ENCODE assay signal across 10 cellular contexts in the genomic region with DNA sequence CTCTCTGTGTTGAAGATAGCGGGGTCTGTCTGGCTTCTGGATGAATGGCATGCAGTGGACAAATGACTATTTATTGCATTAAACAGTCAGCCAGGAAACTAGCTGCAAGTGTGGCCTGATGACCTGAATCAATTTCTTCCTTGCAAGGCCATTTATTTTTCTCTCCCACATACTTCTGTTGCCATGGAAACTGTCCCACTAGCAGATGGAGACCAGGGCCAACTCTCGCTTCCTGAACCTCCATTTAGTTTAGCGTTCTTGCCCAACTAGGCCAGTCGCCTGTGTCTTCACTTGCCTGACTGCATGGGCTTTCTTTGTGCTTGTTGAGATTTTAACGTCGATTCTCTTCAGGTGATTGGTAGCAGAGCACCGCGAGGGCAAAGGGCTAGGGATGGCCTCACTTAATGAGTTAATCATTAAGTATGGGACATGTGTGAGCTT. TPM values are rescaled to one million over a fixed set of nuclear protein-coding genes. Genes with fewer than 3 reads are reported as not detected.
DNase-seq lines count a peak whose midpoint lies in the region; ATAC-seq and TF ChIP-seq lines count a peak whose summit lies in the region.
"Had no signal": no experiment of that assay in that cellular context is flagged by ENCODE, and none has a peak within 500 bp of the region (broad histone marks: within the 10 kb centered on the region; RNA-seq: fewer than 3 reads in every experiment).

No MANE protein-coding gene starts in this region.

- peak overlapping the region; percentile 31 for H3K4me3 ChIP-seq in BE2C (ENCODE audit: low read depth, low read length)
- H3K4me3 ChIP-seq in adipocyte (ENCODE audit: low read length), result peak overlapping the region; percentile 4
- no peak overlapping the region for H3K4me3 ChIP-seq in heart right ventricle
- no peak overlapping the region for H3K4me3 ChIP-seq in ovary
- H3K4me3 ChIP-seq: colonic mucosa had no signal

- DNase-seq in BE2C (peak; percentile 45), adipocyte (ENCODE audit: low read depth) (no peak), heart right ventricle (peak in 1 of 2 donors; percentile 62), ovary (peak in 3 of 5 donors; percentile 51 to 70 (median 51)), DMS79 treated with DMSO at 0.1 percent for 48 hours (lab: John Stamatoyannopoulos, UW) (no peak)
- DNase-seq: activated CD8-positive, alpha-beta memory T cell treated with anti-CD3 and anti-CD28 coated beads, Interleukin-2, amount 10 ng/mL, durations not matched to agents 7 days and 5 days; colonic mucosa had no signal

- H3K27ac ChIP-seq in heart right ventricle (peak overlapping the region; percentile 16 to 71 (median 49)), ovary (peak overlapping the region in 1 of 2 donors; percentile 52)
- H3K27ac ChIP-seq: colonic mucosa had no signal

- intact Hi-C loops in heart right ventricle (cut with DNase I), result no loop called here
- intact Hi-C loops in ovary (cut with DNase I), result loop anchor here in 1 of 4 donors (2.0 kb wide), 1 partner anchor 20 kb away; no protein-coding TSS in a partner anchor

- peak in 7 of 8 donors; percentile 49 to 70 (median 63) for ATAC-seq in heart right ventricle
- ATAC-seq in GM18517 (IDR thresholded peaks at IDR 0.05; ENCODE audit: unreplicated experiment), result no peak
- ATAC-seq in HG02840 (IDR thresholded peaks at IDR 0.05; ENCODE audit: low FRiP score, unreplicated experiment), result no peak
- no peak for ATAC-seq in GM21526 (IDR thresholded peaks at IDR 0.05; ENCODE audit: low FRiP score, unreplicated experiment)
- ATAC-seq: activated CD8-positive, alpha-beta memory T cell treated with anti-CD3 and anti-CD28 coated beads, Interleukin-2, amount 10 ng/mL, durations not matched to agents 7 days and 5 days had no signal

- TF ChIP-seq EP300 in ovary (IDR thresholded peaks at IDR 0.05), result no peak

- 48 to 63% methylated on average over 8 of the region's 8 CpGs for WGBS in heart right ventricle, 2 donors
- 32 to 42% (median 34%) methylated on average over 8 of the region's 8 CpGs for WGBS in ovary, 3 donors

- no peak for TF ChIP-seq POLR2A in ovary (IDR thresholded peaks at IDR 0.05)

- peaks cover 11% of the 10 kb centered on the region; the same call in 1 of the 2 replicates for H3K4me1 ChIP-seq in BE2C
- H3K4me1 ChIP-seq in adipocyte (ENCODE audit: control insufficient read depth, insufficient read depth, low read length), result peaks cover 74% of the 10 kb centered on the region
- peaks cover 11 to 97% (median 66%) of the 10 kb centered on the region in 9 donors for H3K4me1 ChIP-seq in heart right ventricle
- H3K4me1 ChIP-seq in ovary (ENCODE audit: insufficient read depth), result peaks cover 18% of the 10 kb centered on the region
- H3K4me1 ChIP-seq: colonic mucosa had no signal

- no peaks in the 10 kb centered on the region for H3K9me3 ChIP-seq in BE2C
- no peaks in the 10 kb centered on the region for H3K9me3 ChIP-seq in adipocyte (ENCODE audit: control insufficient read depth, low read length)
- no peaks in the 10 kb centered on the region for H3K9me3 ChIP-seq in heart right ventricle
- no peaks in the 10 kb centered on the region for H3K9me3 ChIP-seq in ovary
- H3K9me3 ChIP-seq: colonic mucosa had no signal

- peak overlapping the region; percentile 57 for H3K9ac ChIP-seq in adipocyte (ENCODE audit: low read length)

- TF ChIP-seq CTCF in BE2C (IDR thresholded peaks at IDR 0.05; ENCODE audit: low read depth, low read length) (no peak), heart right ventricle (IDR thresholded peaks at IDR 0.05) (no peak), ovary (IDR thresholded peaks at IDR 0.05) (no peak)

- no peaks in the 10 kb centered on the region for H3K27me3 ChIP-seq in BE2C
- no peaks in the 10 kb centered on the region for H3K27me3 ChIP-seq in adipocyte (replicated peaks; ENCODE audit: control insufficient read depth, insufficient read depth, low read length)
- no peaks in the 10 kb centered on the region for H3K27me3 ChIP-seq in heart right ventricle
- no peaks in the 10 kb centered on the region for H3K27me3 ChIP-seq in ovary
- H3K27me3 ChIP-seq: colonic mucosa had no signal

- no peaks in the 10 kb centered on the region for H3K36me3 ChIP-seq in BE2C
- H3K36me3 ChIP-seq in adipocyte (ENCODE audit: control insufficient read depth, insufficient read depth, low read length, severe bottlenecking), result peaks cover 69% of the 10 kb centered on the region
- peaks cover 0 to 39% (median 0%) of the 10 kb centered on the region in 9 donors for H3K36me3 ChIP-seq in heart right ventricle
- no peaks in the 10 kb centered on the region for H3K36me3 ChIP-seq in ovary
- H3K36me3 ChIP-seq: colonic mucosa had no signal

RNA-seq across cellular contexts. Expression of gene LMCD1, which starts 27.6 kb away (rescaled TPM):
- polyA plus RNA-seq in BE2C (2012; ENCODE audit: insufficient read depth, insufficient read length, low read depth), result 8.1 TPM
- 10 to 100 TPM; 28.2 to 75.7 (median 45.7) TPM for total RNA-seq in heart right ventricle
- 100 to 1,000 TPM in 1 of 2 donors, 10 to 100 TPM in 1; 18.6 to 459 TPM for polyA plus RNA-seq in heart right ventricle
- 100 to 1,000 TPM in 5 of 7 donors, 10 to 100 TPM in 2; 42.1 to 146 (median 124) TPM for total RNA-seq in ovary
- polyA plus RNA-seq in ovary, result 100 to 1,000 TPM; 127 to 133 TPM

Comparison
In these comparisons a context has a peak if more than half of its experiments do, and no peak if none do; other contexts are left out.
1. DNase-seq: peak in BE2C (single experiment) and ovary (3 of 5); none in adipocyte (single experiment) and DMS79 treated with DMSO at 0.1 percent for 48 hours (single experiment).
2. H3K4me3 ChIP-seq: peak in BE2C (single experiment) and adipocyte (single experiment); none in heart right ventricle (0 of 10) and ovary (single experiment).
3. ATAC-seq: peak in heart right ventricle (7 of 8); none in GM18517 (single experiment), HG02840 (single experiment) and GM21526 (single experiment).